In the genomic region with DNA sequence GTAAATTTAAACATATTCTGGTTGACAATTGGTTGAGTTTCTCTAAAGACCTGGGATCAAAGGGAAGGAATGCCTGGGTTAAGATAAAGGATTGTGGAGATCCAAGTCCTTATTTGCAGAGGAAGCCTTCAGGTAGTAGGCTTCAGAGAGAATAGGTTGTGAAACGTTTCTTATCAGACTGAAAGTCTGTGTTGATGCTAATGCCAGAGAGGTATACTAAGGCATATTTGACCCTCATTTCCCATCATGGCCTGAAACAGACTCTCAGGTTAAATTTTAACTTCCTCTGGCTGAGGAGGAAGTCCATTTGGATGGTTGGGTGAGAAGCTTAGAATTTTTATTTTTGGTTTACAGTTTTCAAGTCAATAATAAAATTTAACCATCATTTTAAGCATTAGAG, we compare ENCODE assay signal across 1 cellular context.
TF ChIP-seq lines count a peak whose summit lies in the region.

No MANE protein-coding gene starts in this region.

TF ChIP-seq in liver, 16 proteins besides CTCF, POLR2A, EP300 and RAD21 (continued from another document):
- TF ChIP-seq, protein P1, sequence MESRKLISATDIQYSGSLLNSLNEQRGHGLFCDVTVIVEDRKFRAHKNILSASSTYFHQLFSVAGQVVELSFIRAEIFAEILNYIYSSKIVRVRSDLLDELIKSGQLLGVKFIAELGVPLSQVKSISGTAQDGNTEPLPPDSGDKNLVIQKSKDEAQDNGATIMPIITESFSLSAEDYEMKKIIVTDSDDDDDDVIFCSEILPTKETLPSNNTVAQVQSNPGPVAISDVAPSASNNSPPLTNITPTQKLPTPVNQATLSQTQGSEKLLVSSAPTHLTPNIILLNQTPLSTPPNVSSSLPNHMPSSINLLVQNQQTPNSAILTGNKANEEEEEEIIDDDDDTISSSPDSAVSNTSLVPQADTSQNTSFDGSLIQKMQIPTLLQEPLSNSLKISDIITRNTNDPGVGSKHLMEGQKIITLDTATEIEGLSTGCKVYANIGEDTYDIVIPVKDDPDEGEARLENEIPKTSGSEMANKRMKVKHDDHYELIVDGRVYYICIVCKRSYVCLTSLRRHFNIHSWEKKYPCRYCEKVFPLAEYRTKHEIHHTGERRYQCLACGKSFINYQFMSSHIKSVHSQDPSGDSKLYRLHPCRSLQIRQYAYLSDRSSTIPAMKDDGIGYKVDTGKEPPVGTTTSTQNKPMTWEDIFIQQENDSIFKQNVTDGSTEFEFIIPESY (IDR thresholded peaks at IDR 0.05) = peak; percentile 66
- TF ChIP-seq HNF4A (conservative IDR thresholded peaks at IDR 0.05) (peak; percentile 49 to 69), SP1 (IDR thresholded peaks at IDR 0.05) (peak; percentile 37), FOXA1 (IDR thresholded peaks at IDR 0.05) (no peak), YY1 (IDR thresholded peaks at IDR 0.05) (peak; percentile 65), EGR1 (IDR thresholded peaks at IDR 0.05; ENCODE audit: low read depth in 2 of 2) (no peak), TAF1 (conservative IDR thresholded peaks at IDR 0.05) (no peak), JUND (IDR thresholded peaks at IDR 0.05) (peak in 1 of 2 donors; percentile 41), NR2F2 (IDR thresholded peaks at IDR 0.05) (no peak), FOXA2 (IDR thresholded peaks at IDR 0.05) (no peak), RXRA (IDR thresholded peaks at IDR 0.05) (peak; percentile 52 to 73), HNF4G (IDR thresholded peaks at IDR 0.05) (peak; percentile 19)
- TF ChIP-seq, protein P2, sequence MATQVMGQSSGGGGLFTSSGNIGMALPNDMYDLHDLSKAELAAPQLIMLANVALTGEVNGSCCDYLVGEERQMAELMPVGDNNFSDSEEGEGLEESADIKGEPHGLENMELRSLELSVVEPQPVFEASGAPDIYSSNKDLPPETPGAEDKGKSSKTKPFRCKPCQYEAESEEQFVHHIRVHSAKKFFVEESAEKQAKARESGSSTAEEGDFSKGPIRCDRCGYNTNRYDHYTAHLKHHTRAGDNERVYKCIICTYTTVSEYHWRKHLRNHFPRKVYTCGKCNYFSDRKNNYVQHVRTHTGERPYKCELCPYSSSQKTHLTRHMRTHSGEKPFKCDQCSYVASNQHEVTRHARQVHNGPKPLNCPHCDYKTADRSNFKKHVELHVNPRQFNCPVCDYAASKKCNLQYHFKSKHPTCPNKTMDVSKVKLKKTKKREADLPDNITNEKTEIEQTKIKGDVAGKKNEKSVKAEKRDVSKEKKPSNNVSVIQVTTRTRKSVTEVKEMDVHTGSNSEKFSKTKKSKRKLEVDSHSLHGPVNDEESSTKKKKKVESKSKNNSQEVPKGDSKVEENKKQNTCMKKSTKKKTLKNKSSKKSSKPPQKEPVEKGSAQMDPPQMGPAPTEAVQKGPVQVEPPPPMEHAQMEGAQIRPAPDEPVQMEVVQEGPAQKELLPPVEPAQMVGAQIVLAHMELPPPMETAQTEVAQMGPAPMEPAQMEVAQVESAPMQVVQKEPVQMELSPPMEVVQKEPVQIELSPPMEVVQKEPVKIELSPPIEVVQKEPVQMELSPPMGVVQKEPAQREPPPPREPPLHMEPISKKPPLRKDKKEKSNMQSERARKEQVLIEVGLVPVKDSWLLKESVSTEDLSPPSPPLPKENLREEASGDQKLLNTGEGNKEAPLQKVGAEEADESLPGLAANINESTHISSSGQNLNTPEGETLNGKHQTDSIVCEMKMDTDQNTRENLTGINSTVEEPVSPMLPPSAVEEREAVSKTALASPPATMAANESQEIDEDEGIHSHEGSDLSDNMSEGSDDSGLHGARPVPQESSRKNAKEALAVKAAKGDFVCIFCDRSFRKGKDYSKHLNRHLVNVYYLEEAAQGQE (IDR thresholded peaks at IDR 0.05) = no peak
- TF ChIP-seq, protein P3, sequence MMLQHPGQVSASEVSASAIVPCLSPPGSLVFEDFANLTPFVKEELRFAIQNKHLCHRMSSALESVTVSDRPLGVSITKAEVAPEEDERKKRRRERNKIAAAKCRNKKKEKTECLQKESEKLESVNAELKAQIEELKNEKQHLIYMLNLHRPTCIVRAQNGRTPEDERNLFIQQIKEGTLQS (IDR thresholded peaks at IDR 0.05) = no peak
- TF ChIP-seq, protein P4, sequence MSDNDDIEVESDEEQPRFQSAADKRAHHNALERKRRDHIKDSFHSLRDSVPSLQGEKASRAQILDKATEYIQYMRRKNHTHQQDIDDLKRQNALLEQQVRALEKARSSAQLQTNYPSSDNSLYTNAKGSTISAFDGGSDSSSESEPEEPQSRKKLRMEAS (IDR thresholded peaks at IDR 0.05) = peak; percentile 24
